In genomic region chr6:34392497-34393190, GRCh38 we compare ENCODE assay signal across 8 cellular contexts. TPM values are rescaled to one million over a fixed set of nuclear protein-coding genes. Genes with fewer than 3 reads are reported as not detected.
DNase-seq lines count a peak whose midpoint lies in the region; ATAC-seq, FAIRE-seq and TF ChIP-seq lines count a peak whose summit lies in the region.

Gene NUDT3, minus strand, starts transcription at chr6:34392669. Its CDS starts 307 bp downstream, at chr6:34392362.

- DNase-seq in GM13976 (ENCODE audit: low spot score) (peak; percentile 95), NCI-H146 treated with DMSO at 0.1 percent for 48 hours (lab: John Stamatoyannopoulos, UW; ENCODE audit: unreplicated experiment) (peak; percentile 88), amniotic stem cell (lab: John Stamatoyannopoulos, UW) (peak; percentile 84), left ventricle myocardium superior (peak; percentile 97), psoas muscle (peak; percentile 96 to 98), urothelium cell line (ENCODE audit: low spot score) (peak; percentile 95)

- H3K9me3 ChIP-seq in psoas muscle: peaks cover 9% of the 10 kb centered on the region

- TF ChIP-seq CTCF in GM13976 (IDR thresholded peaks at IDR 0.05; ENCODE audit: borderline replicate concordance, control extremely low read depth, extremely low read depth, insufficient read depth, missing control alignments): peak; percentile 84
- peak; percentile 81 for TF ChIP-seq CTCF in psoas muscle (IDR thresholded peaks at IDR 0.05)

- no peaks in the 10 kb centered on the region for H3K27me3 ChIP-seq in psoas muscle (ENCODE audit: insufficient read depth in 3 of 3, low read length in 2 of 3)

- in situ Hi-C loops in GM13976 (cut with MboI; ENCODE audit: low sequenced_read_pairs, unreplicated experiment): no loop called here

- peak; percentile 90 for FAIRE-seq in urothelium cell line (lab: Jason Lieb, UNC)

- H3K36me3 ChIP-seq in psoas muscle (ENCODE audit: insufficient read depth in 1 of 2, low read depth in 1 of 2): no peaks in the 10 kb centered on the region

- intact Hi-C loops in T-helper 1 cell treated with Interleukin-12 subunit alpha and Interleukin-12 subunit beta and Interleukin-4 antibody, amounts not matched to agents 30 ng/mL and 1 ng/mL, for 36 hours (cut with micrococcal nuclease): loop anchor here (1.0 to 5.0 kb wide), 10 partner anchors 33 to 400 kb away; partner anchors contain the start of genes BLTP3A, HMGA1, SMIM29 and SNRPC
- intact Hi-C loops in left ventricle myocardium superior (cut with micrococcal nuclease): no loop called here
- intact Hi-C loops in psoas muscle (cut with DNase I): loop anchor here (2.0 to 5.0 kb wide), 3 partner anchors 65 to 144 kb away; partner anchors contain the start of gene SMIM29 (in 2 of the 2)

- H3K4me3 ChIP-seq in psoas muscle: peak within 1 kb of the TSS; percentile 76

- peaks cover 48% of the 10 kb centered on the region for H3K4me1 ChIP-seq in psoas muscle

- ATAC-seq in HG02884 (IDR thresholded peaks at IDR 0.05; ENCODE audit: unreplicated experiment) (peak; percentile 52), left ventricle myocardium superior (peak; percentile 90), psoas muscle (peak; percentile 86 to 90 (median 86))

- WGBS in psoas muscle, 3 donors: 0 to 1% (median 1%) methylated on average over 69 to 87 of the region's 87 CpGs

- peak within 1 kb of the TSS; percentile 98 for H3K27ac ChIP-seq in psoas muscle

RNA-seq across cellular contexts. Expression of gene NUDT3, which starts in this region (rescaled TPM):
- 13.4 and 14.1 TPM in 2 replicates for total RNA-seq in T-helper 1 cell treated with Interleukin-12 subunit alpha and Interleukin-12 subunit beta and Interleukin-4 antibody, amounts not matched to agents 30 ng/mL and 1 ng/mL, for 36 hours
- total RNA-seq in left ventricle myocardium superior (59.3 TPM), psoas muscle (10 to 100 TPM; 33.3 to 70.5 (median 50.6) TPM)
- 10 to 100 TPM; 10.6 to 19.9 (median 17.9) TPM for polyA plus RNA-seq in psoas muscle

Comparison
In these comparisons a context has a peak if more than half of its experiments do, and no peak if none do; other contexts are left out.
1. Peak in every context shown above with its lines: DNase-seq, ATAC-seq, H3K4me3 ChIP-seq and H3K27ac ChIP-seq.